In the genomic region with DNA sequence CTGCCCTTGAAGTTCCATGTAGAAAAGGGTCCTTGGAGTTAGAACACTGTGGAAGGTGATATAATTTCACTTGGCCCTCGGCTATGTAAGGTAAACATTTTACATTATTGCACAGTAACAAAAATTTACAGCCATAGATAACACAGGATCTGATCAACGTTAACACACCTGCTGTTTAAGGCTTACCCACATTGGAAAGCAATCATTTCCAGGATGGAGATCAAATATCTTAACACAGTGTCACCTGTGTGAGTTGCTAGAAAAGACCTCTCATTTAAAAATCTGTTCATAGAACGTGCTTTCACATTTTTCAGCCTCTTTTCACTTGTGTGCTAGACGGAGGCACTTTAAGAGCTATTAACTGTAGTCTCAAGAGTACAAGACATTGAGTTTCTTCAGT, we compare ENCODE assay signal across 1 cellular context.
TF ChIP-seq lines count a peak whose summit lies in the region.

No MANE protein-coding gene starts in this region.

TF ChIP-seq in GM23338, 12 proteins besides CTCF, POLR2A, EP300 and RAD21 (continued from another document):
- TF ChIP-seq, protein P1, sequence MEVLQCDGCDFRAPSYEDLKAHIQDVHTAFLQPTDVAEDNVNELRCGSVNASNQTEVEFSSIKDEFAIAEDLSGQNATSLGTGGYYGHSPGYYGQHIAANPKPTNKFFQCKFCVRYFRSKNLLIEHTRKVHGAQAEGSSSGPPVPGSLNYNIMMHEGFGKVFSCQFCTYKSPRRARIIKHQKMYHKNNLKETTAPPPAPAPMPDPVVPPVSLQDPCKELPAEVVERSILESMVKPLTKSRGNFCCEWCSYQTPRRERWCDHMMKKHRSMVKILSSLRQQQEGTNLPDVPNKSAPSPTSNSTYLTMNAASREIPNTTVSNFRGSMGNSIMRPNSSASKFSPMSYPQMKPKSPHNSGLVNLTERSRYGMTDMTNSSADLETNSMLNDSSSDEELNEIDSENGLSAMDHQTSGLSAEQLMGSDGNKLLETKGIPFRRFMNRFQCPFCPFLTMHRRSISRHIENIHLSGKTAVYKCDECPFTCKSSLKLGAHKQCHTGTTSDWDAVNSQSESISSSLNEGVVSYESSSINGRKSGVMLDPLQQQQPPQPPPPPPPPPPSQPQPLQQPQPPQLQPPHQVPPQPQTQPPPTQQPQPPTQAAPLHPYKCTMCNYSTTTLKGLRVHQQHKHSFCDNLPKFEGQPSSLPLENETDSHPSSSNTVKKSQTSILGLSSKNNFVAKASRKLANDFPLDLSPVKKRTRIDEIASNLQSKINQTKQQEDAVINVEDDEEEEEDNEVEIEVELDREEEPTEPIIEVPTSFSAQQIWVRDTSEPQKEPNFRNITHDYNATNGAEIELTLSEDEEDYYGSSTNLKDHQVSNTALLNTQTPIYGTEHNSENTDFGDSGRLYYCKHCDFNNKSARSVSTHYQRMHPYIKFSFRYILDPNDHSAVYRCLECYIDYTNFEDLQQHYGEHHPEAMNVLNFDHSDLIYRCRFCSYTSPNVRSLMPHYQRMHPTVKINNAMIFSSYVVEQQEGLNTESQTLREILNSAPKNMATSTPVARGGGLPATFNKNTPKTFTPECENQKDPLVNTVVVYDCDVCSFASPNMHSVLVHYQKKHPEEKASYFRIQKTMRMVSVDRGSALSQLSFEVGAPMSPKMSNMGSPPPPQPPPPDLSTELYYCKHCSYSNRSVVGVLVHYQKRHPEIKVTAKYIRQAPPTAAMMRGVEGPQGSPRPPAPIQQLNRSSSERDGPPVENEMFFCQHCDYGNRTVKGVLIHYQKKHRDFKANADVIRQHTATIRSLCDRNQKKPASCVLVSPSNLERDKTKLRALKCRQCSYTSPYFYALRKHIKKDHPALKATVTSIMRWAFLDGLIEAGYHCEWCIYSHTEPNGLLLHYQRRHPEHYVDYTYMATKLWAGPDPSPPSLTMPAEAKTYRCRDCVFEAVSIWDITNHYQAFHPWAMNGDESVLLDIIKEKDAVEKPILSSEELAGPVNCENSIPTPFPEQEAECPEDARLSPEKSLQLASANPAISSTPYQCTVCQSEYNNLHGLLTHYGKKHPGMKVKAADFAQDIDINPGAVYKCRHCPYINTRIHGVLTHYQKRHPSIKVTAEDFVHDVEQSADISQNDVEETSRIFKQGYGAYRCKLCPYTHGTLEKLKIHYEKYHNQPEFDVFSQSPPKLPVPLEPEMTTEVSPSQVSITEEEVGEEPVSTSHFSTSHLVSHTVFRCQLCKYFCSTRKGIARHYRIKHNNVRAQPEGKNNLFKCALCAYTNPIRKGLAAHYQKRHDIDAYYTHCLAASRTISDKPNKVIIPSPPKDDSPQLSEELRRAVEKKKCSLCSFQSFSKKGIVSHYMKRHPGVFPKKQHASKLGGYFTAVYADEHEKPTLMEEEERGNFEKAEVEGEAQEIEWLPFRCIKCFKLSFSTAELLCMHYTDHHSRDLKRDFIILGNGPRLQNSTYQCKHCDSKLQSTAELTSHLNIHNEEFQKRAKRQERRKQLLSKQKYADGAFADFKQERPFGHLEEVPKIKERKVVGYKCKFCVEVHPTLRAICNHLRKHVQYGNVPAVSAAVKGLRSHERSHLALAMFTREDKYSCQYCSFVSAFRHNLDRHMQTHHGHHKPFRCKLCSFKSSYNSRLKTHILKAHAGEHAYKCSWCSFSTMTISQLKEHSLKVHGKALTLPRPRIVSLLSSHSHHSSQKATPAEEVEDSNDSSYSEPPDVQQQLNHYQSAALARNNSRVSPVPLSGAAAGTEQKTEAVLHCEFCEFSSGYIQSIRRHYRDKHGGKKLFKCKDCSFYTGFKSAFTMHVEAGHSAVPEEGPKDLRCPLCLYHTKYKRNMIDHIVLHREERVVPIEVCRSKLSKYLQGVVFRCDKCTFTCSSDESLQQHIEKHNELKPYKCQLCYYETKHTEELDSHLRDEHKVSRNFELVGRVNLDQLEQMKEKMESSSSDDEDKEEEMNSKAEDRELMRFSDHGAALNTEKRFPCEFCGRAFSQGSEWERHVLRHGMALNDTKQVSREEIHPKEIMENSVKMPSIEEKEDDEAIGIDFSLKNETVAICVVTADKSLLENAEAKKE (CRISPR knock-in tag; IDR thresholded peaks at IDR 0.05): no peak
- TF ChIP-seq CREB1 (CRISPR knock-in tag; IDR thresholded peaks at IDR 0.05; ENCODE audit: low read depth): no peak
- TF ChIP-seq, protein P2, sequence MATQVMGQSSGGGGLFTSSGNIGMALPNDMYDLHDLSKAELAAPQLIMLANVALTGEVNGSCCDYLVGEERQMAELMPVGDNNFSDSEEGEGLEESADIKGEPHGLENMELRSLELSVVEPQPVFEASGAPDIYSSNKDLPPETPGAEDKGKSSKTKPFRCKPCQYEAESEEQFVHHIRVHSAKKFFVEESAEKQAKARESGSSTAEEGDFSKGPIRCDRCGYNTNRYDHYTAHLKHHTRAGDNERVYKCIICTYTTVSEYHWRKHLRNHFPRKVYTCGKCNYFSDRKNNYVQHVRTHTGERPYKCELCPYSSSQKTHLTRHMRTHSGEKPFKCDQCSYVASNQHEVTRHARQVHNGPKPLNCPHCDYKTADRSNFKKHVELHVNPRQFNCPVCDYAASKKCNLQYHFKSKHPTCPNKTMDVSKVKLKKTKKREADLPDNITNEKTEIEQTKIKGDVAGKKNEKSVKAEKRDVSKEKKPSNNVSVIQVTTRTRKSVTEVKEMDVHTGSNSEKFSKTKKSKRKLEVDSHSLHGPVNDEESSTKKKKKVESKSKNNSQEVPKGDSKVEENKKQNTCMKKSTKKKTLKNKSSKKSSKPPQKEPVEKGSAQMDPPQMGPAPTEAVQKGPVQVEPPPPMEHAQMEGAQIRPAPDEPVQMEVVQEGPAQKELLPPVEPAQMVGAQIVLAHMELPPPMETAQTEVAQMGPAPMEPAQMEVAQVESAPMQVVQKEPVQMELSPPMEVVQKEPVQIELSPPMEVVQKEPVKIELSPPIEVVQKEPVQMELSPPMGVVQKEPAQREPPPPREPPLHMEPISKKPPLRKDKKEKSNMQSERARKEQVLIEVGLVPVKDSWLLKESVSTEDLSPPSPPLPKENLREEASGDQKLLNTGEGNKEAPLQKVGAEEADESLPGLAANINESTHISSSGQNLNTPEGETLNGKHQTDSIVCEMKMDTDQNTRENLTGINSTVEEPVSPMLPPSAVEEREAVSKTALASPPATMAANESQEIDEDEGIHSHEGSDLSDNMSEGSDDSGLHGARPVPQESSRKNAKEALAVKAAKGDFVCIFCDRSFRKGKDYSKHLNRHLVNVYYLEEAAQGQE (IDR thresholded peaks at IDR 0.05; ENCODE audit: unreplicated experiment): no peak
- TF ChIP-seq ZNF114 (CRISPR knock-in tag; IDR thresholded peaks at IDR 0.05): no peak
- TF ChIP-seq POLR2AphosphoS5 (IDR thresholded peaks at IDR 0.05; ENCODE audit: low read depth): no peak
- TF ChIP-seq JUNB (IDR thresholded peaks at IDR 0.05; ENCODE audit: unreplicated experiment): no peak
